ENCODE assay signal across 17 cellular contexts in genomic region chr10:78332013-78332412, GRCh38.
DNase-seq lines count a peak whose midpoint lies in the region; ATAC-seq and TF ChIP-seq lines count a peak whose summit lies in the region.
"Had no signal": no experiment of that assay in that cellular context is flagged by ENCODE, and none has a peak within 500 bp of the region (broad histone marks: within the 10 kb centered on the region; RNA-seq: fewer than 3 reads in every experiment).

No MANE protein-coding gene starts in this region.

- no peak overlapping the region for H3K4me3 Mint-ChIP-seq in osteocyte (ENCODE audit: unreplicated experiment)
- H3K4me3 Mint-ChIP-seq: activated CD8-positive, alpha-beta T cell treated with anti-CD3 and anti-CD28 coated beads for 36 hours; immature natural killer cell had no signal

- DNase-seq in RPMI7951 (ENCODE audit: low read depth) (peak; percentile 55), fibroblast of peridontal ligament (ENCODE audit: extremely low read depth) (peak; percentile 38), osteocyte (ENCODE audit: extremely low spot score, unreplicated experiment) (peak; percentile 42), ureter (ENCODE audit: low spot score) (peak; percentile 18), DMS114 treated with DMSO at 0.1 percent for 48 hours (lab: John Stamatoyannopoulos, UW; ENCODE audit: unreplicated experiment) (no peak), glomerular visceral epithelial cell (ENCODE audit: extremely low spot score) (no peak)
- DNase-seq in effector CD4-positive, alpha-beta T cell = no peak
- DNase-seq: activated CD8-positive, alpha-beta T cell treated with anti-CD3 and anti-CD28 coated beads for 36 hours; DMS79; immature natural killer cell; mammary epithelial cell; NCI-H1092; NCI-H82; stimulated activated CD4-positive, alpha-beta T cell treated with anti-CD3 and anti-CD28 coated beads, Interleukin-4, amount 100 ng/mL, for 4 hours; WERI-Rb-1 had no signal

- ATAC-seq in GM21390 (IDR thresholded peaks at IDR 0.05; ENCODE audit: unreplicated experiment) = no peak
- ATAC-seq: activated CD8-positive, alpha-beta T cell treated with anti-CD3 and anti-CD28 coated beads for 36 hours; Panc1 had no signal

- H3K9me3 Mint-ChIP-seq in osteocyte (ENCODE audit: unreplicated experiment) = peaks cover 7% of the 10 kb centered on the region

- peaks cover 12% of the 10 kb centered on the region for H3K27me3 Mint-ChIP-seq in osteocyte (ENCODE audit: unreplicated experiment)

- H3K27ac Mint-ChIP-seq in osteocyte (ENCODE audit: unreplicated experiment) = no peak overlapping the region
- H3K27ac Mint-ChIP-seq: activated CD8-positive, alpha-beta T cell treated with anti-CD3 and anti-CD28 coated beads for 36 hours; immature natural killer cell had no signal

- no peak for TF ChIP-seq CTCF in osteocyte (IDR thresholded peaks at IDR 0.05)

- H3K4me1 Mint-ChIP-seq in osteocyte (ENCODE audit: unreplicated experiment) = peaks cover 31% of the 10 kb centered on the region
- H3K4me1 Mint-ChIP-seq: immature natural killer cell had no signal

- no peaks in the 10 kb centered on the region for H3K36me3 Mint-ChIP-seq in osteocyte (ENCODE audit: unreplicated experiment)

Comparison
In these comparisons a context has a peak if more than half of its experiments do, and no peak if none do; other contexts are left out.
1. DNase-seq: peak in RPMI7951 (single experiment), fibroblast of peridontal ligament (single experiment), osteocyte (single experiment) and ureter (single experiment); none in effector CD4-positive, alpha-beta T cell (single experiment), DMS114 treated with DMSO at 0.1 percent for 48 hours (single experiment) and glomerular visceral epithelial cell (single experiment).